ENCODE assay signal across 18 cellular contexts in genomic region chr19:41956621-41957020, GRCh38. TPM values are rescaled to one million over a fixed set of nuclear protein-coding genes. Genes with fewer than 3 reads are reported as not detected.
DNase-seq lines count a peak whose midpoint lies in the region; ATAC-seq and TF ChIP-seq lines count a peak whose summit lies in the region.
"Had no signal": no experiment of that assay in that cellular context is flagged by ENCODE, and none has a peak within 500 bp of the region (broad histone marks: within the 10 kb centered on the region; RNA-seq: fewer than 3 reads in every experiment).

No MANE protein-coding gene starts in this region.

- H3K4me3 ChIP-seq in osteoblast (ENCODE audit: insufficient read depth, low read length): no peak overlapping the region
- H3K4me3 ChIP-seq in sigmoid colon: no peak overlapping the region
- H3K4me3 ChIP-seq: GM23248 had no signal

- no peaks in the 10 kb centered on the region for H3K9me3 Mint-ChIP-seq in CD4-positive, alpha-beta T cell
- H3K9me3 Mint-ChIP-seq in endothelial cell (ENCODE audit: unreplicated experiment): no peaks in the 10 kb centered on the region
- H3K9me3 Mint-ChIP-seq: CD8-positive, alpha-beta T cell had no signal

- intact Hi-C loops in CD4-positive, alpha-beta T cell (cut with DNase I, micrococcal nuclease): no loop called here
- intact Hi-C loops in sigmoid colon (cut with DNase I): loop anchor here (10.0 kb wide), 1 partner anchor 78 kb away; no protein-coding TSS in a partner anchor

- no peaks in the 10 kb centered on the region for H3K27me3 Mint-ChIP-seq in CD4-positive, alpha-beta T cell
- peaks cover 10% of the 10 kb centered on the region for H3K27me3 Mint-ChIP-seq in endothelial cell (ENCODE audit: unreplicated experiment)

- no peak overlapping the region for H3K4me2 ChIP-seq in osteoblast (ENCODE audit: insufficient read depth, low read length)
- H3K4me2 ChIP-seq: KMS-11 had no signal

- DNase-seq in CD4-positive, alpha-beta T cell: no peak
- no peak for DNase-seq in RWPE1 (ENCODE audit: low spot score)
- no peak for DNase-seq in endothelial cell (ENCODE audit: low spot score)
- DNase-seq in osteoblast (ENCODE audit: insufficient read length, low spot score, missing footprints): peak; percentile 15
- DNase-seq in NCI-H524 treated with DMSO at 0.1 percent for 48 hours (lab: John Stamatoyannopoulos, UW): no peak
- no peak for DNase-seq in sigmoid colon
- DNase-seq: CD8-positive, alpha-beta T cell; DMS79; GM23248; NCI-H1436; NCI-H2029; NCI-H2171 treated with DMSO at 0.1 percent for 48 hours; NCI-H510A treated with DMSO at 0.1 percent for 48 hours; SIG-M5 had no signal

- no peak overlapping the region for H2AFZ ChIP-seq in osteoblast (ENCODE audit: low read length)
- H2AFZ ChIP-seq: GM23248 had no signal

- no peaks in the 10 kb centered on the region for H3K27me3 ChIP-seq in CD4-positive, alpha-beta T cell (ENCODE audit: control insufficient read depth, insufficient read depth, low read length)
- H3K27me3 ChIP-seq in osteoblast (ENCODE audit: insufficient read depth, low read length) (no peaks in the 10 kb centered on the region), sigmoid colon (no peaks in the 10 kb centered on the region)

- no peak for TF ChIP-seq EP300 in sigmoid colon (IDR thresholded peaks at IDR 0.05)

- H3K27ac Mint-ChIP-seq in CD4-positive, alpha-beta T cell: no peak overlapping the region
- no peak overlapping the region for H3K27ac Mint-ChIP-seq in endothelial cell (ENCODE audit: unreplicated experiment)
- H3K27ac Mint-ChIP-seq: CD8-positive, alpha-beta T cell had no signal

- peaks cover 13% of the 10 kb centered on the region for H3K36me3 Mint-ChIP-seq in CD4-positive, alpha-beta T cell (ENCODE audit: low read depth)
- peaks cover 14% of the 10 kb centered on the region for H3K36me3 Mint-ChIP-seq in endothelial cell (ENCODE audit: low read depth, unreplicated experiment)

- no peak for TF ChIP-seq POLR2A in sigmoid colon (IDR thresholded peaks at IDR 0.05)

- H3K27ac ChIP-seq in CD4-positive, alpha-beta T cell (ENCODE audit: low read depth, low read length): no peak overlapping the region
- H3K27ac ChIP-seq in RWPE1: peak overlapping the region; percentile 83
- no peak overlapping the region for H3K27ac ChIP-seq in osteoblast (ENCODE audit: low read depth, low read length)
- H3K27ac ChIP-seq in sigmoid colon: no peak overlapping the region
- H3K27ac ChIP-seq: GM23248, KMS-11 had no signal

- no peak for ATAC-seq in CD4-positive, alpha-beta T cell (ENCODE audit: poor library complexity)
- ATAC-seq in HG02588 (IDR thresholded peaks at IDR 0.05; ENCODE audit: unreplicated experiment): no peak
- ATAC-seq: CD8-positive, alpha-beta T cell; HepG2 had no signal

- H3K4me1 Mint-ChIP-seq in CD4-positive, alpha-beta T cell (ENCODE audit: low read depth): peaks cover 26% of the 10 kb centered on the region
- peaks cover 28% of the 10 kb centered on the region for H3K4me1 Mint-ChIP-seq in endothelial cell (ENCODE audit: unreplicated experiment)

- CTCF ChIA-PET in CD4-positive, alpha-beta T cell (lab: Charles Lee): interaction anchor here (0.7 to 1.9 kb wide), 3 partner anchors 69 to 162 kb away, joined by 3 to 7 read pairs (median 5); no protein-coding TSS in a partner anchor
- CTCF ChIA-PET in RWPE1 (lab: Yijun Ruan, JAX): interaction anchor here (0.6 to 3.1 kb wide), 5 partner anchors 69 to 104 kb away, joined by 3 to 21 read pairs (median 3); no protein-coding TSS in a partner anchor

- 21 to 73% methylated on average over 13 of the region's 13 CpGs for WGBS in sigmoid colon, 2 donors

- POLR2A ChIA-PET in CD4-positive, alpha-beta T cell (lab: Charles Lee): interaction anchor here (1.9 to 4.0 kb wide), 3 partner anchors 11 to 97 kb away, joined by 14 to 22 read pairs (median 19); partner anchors contain the start of gene RPS19
- POLR2A ChIA-PET in RWPE1 (lab: Yijun Ruan, JAX; ENCODE audit: low non-redundant PET): no interaction called here

- no peak for TF ChIP-seq CTCF in CD4-positive, alpha-beta T cell (IDR thresholded peaks at IDR 0.05)
- TF ChIP-seq CTCF in RWPE1 (conservative IDR thresholded peaks at IDR 0.05; ENCODE audit: low read depth): no peak
- TF ChIP-seq CTCF in endothelial cell (IDR thresholded peaks at IDR 0.05; ENCODE audit: unreplicated experiment): no peak
- no peak for TF ChIP-seq CTCF in osteoblast (IDR thresholded peaks at IDR 0.05; ENCODE audit: extremely low read depth, low read depth, low read length)
- no peak for TF ChIP-seq CTCF in sigmoid colon (IDR thresholded peaks at IDR 0.05)

- H3K9me3 ChIP-seq in CD4-positive, alpha-beta T cell (ENCODE audit: control insufficient read depth, low read length): no peaks in the 10 kb centered on the region
- H3K9me3 ChIP-seq in osteoblast (ENCODE audit: low read depth, low read length): no peaks in the 10 kb centered on the region
- H3K9me3 ChIP-seq in sigmoid colon: no peaks in the 10 kb centered on the region

- peaks cover 9% of the 10 kb centered on the region for H3K4me1 ChIP-seq in osteoblast (ENCODE audit: insufficient read depth, low read length)
- peaks cover 0 to 19% (median 14%) of the 10 kb centered on the region in 4 donors for H3K4me1 ChIP-seq in sigmoid colon

- H4K20me1 ChIP-seq in osteoblast (ENCODE audit: insufficient read depth, low read length): peaks cover 15% of the 10 kb centered on the region

- peak overlapping the region; percentile 27 for H3K4me3 Mint-ChIP-seq in CD4-positive, alpha-beta T cell
- H3K4me3 Mint-ChIP-seq in endothelial cell (ENCODE audit: unreplicated experiment): peak overlapping the region; percentile 92
- H3K4me3 Mint-ChIP-seq: CD8-positive, alpha-beta T cell had no signal

- H3K36me3 ChIP-seq in osteoblast (ENCODE audit: insufficient read depth, low read length): peaks cover 14% of the 10 kb centered on the region
- peaks cover 0 to 16% (median 7%) of the 10 kb centered on the region in 4 donors for H3K36me3 ChIP-seq in sigmoid colon

- peaks cover 7% of the 10 kb centered on the region for H3K79me2 ChIP-seq in osteoblast (ENCODE audit: insufficient read depth, low read length)

RNA-seq across cellular contexts. Expression of gene RABAC1, which starts 2.5 kb away (rescaled TPM):
- 100 to 1,000 TPM in 1 of 2 experiments, 10 to 100 TPM in 1; 96.0 to 102 TPM for total RNA-seq in CD4-positive, alpha-beta T cell
- total RNA-seq in endothelial cell (ENCODE audit: unreplicated experiment) (146 TPM), osteoblast (95.2 and 117 TPM in 2 replicates), sigmoid colon (100 to 1,000 TPM; 128 to 255 (median 180) TPM)
- 100 to 1,000 TPM; 139 to 236 (median 170) TPM for polyA plus RNA-seq in sigmoid colon

RNA-seq across cellular contexts. Expression of gene ERFL, which starts 28.4 kb away (rescaled TPM):
- 1 to 10 TPM; 7.7 to 8.9 TPM for total RNA-seq in CD4-positive, alpha-beta T cell
- total RNA-seq in endothelial cell (ENCODE audit: unreplicated experiment) (0.46 TPM), osteoblast (under 0.01 TPM in 2 replicates), sigmoid colon (not detected)
- 1 to 10 TPM in 1 of 3 donors, not detected in 2; 1.3 TPM for polyA plus RNA-seq in sigmoid colon
- total RNA-seq: GM23248, HepG2, M059J had no signal
- polyA plus RNA-seq: GM23248, HepG2 had no signal

RNA-seq across cellular contexts. Expression of gene ATP1A3, which starts 37.4 kb away (rescaled TPM):
- 1 to 10 TPM; 3.2 to 4.6 TPM for total RNA-seq in CD4-positive, alpha-beta T cell
- total RNA-seq in endothelial cell (ENCODE audit: unreplicated experiment) (not detected), osteoblast (under 0.01 TPM in 2 replicates), sigmoid colon (1 to 10 TPM; 1.6 to 4.3 (median 3.3) TPM)
- polyA plus RNA-seq in sigmoid colon: 1 to 10 TPM in 1 of 3 donors, under 1 TPM in 1, not detected in 1; 0.46 to 3.2 TPM
